In the genomic region with DNA sequence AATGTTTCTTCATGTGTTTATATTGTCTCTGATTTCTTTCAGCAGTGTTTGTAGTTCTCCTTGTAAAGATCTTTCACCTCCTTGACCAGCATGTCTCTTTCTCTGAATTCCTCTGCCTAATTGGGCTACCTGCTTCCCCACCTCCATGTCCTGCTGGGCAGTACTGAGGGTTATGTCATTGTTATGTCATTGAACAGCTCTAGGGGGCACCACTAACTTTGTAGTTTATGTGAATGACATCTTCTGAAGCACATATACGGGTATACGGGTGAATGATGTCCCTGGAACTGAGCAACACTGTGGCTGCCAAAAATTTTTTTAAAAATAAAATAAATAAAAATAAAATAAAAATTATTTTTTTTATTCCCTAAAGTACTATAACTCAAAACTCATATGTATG, we compare ENCODE assay signal across 8 cellular contexts. TPM values are rescaled to one million over a fixed set of nuclear protein-coding genes. Genes with fewer than 3 reads are reported as not detected.
A peak's percentile ranks its signal among the peaks of the same experiment; 100 is the strongest.
DNase-seq lines count a peak whose midpoint lies in the region; ATAC-seq and FAIRE-seq lines count a peak whose summit lies in the region.

No MANE protein-coding gene starts in this region.

- CTCF ChIA-PET in activated CD4-positive, alpha-beta memory T cell treated with anti-CD3 and anti-CD28 coated beads, Interleukin-2, amount 10 ng/mL, durations not matched to agents 7 days and 5 days (lab: Charles Lee): no interaction called here

- peak; percentile 45 for DNase-seq in D341Med (ENCODE audit: low spot score)
- DNase-seq in NCI-H748 (lab: John Stamatoyannopoulos, UW; ENCODE audit: unreplicated experiment): peak; percentile 70
- no peak for DNase-seq in frontal cortex (ENCODE audit: low spot score in 2 of 2)
- no peak for DNase-seq in NCI-H345 treated with DMSO at 0.1 percent for 48 hours (lab: John Stamatoyannopoulos, UW; ENCODE audit: unreplicated experiment)
- no peak for DNase-seq in activated CD4-positive, alpha-beta memory T cell treated with anti-CD3 and anti-CD28 coated beads, Interleukin-2, amount 10 ng/mL, durations not matched to agents 7 days and 5 days
- DNase-seq in NCI-H146 (lab: John Stamatoyannopoulos, UW): no peak
- DNase-seq in activated T-helper 2 cell treated with anti-CD3 and anti-CD28 coated beads, Interferon-gamma antibody, Interleukin-2, Interleukin-4, amounts not matched to agents 10 μg/mL and 5 μg/mL and 100 μg/mL, durations not matched to agents 14 hours and 24 hours and 36 hours (ENCODE audit: low spot score): no peak

- no peaks in the 10 kb centered on the region for H3K36me3 Mint-ChIP-seq in activated CD4-positive, alpha-beta memory T cell treated with anti-CD3 and anti-CD28 coated beads, Interleukin-2, amount 10 ng/mL, durations not matched to agents 7 days and 5 days (ENCODE audit: low read depth)
- no peaks in the 10 kb centered on the region for H3K36me3 Mint-ChIP-seq in activated T-helper 2 cell treated with anti-CD3 and anti-CD28 coated beads, Interferon-gamma antibody, Interleukin-2, Interleukin-4, amounts not matched to agents 10 μg/mL and 5 μg/mL and 100 μg/mL, durations not matched to agents 14 hours and 24 hours and 36 hours (ENCODE audit: low read depth)

- ATAC-seq in GM21515 (IDR thresholded peaks at IDR 0.05; ENCODE audit: unreplicated experiment): peak; percentile 44

- intact Hi-C loops in activated T-helper 2 cell treated with anti-CD3 and anti-CD28 coated beads, Interferon-gamma antibody, Interleukin-2, Interleukin-4, amounts not matched to agents 10 μg/mL and 5 μg/mL and 100 μg/mL, durations not matched to agents 14 hours and 24 hours and 36 hours (cut with micrococcal nuclease): no loop called here

- H3K27ac Mint-ChIP-seq in activated CD4-positive, alpha-beta memory T cell treated with anti-CD3 and anti-CD28 coated beads, Interleukin-2, amount 10 ng/mL, durations not matched to agents 7 days and 5 days: no peak overlapping the region
- H3K27ac Mint-ChIP-seq in activated T-helper 2 cell treated with anti-CD3 and anti-CD28 coated beads, Interferon-gamma antibody, Interleukin-2, Interleukin-4, amounts not matched to agents 10 μg/mL and 5 μg/mL and 100 μg/mL, durations not matched to agents 14 hours and 24 hours and 36 hours: no peak overlapping the region

- no peaks in the 10 kb centered on the region for H3K27me3 Mint-ChIP-seq in activated CD4-positive, alpha-beta memory T cell treated with anti-CD3 and anti-CD28 coated beads, Interleukin-2, amount 10 ng/mL, durations not matched to agents 7 days and 5 days
- H3K27me3 Mint-ChIP-seq in activated T-helper 2 cell treated with anti-CD3 and anti-CD28 coated beads, Interferon-gamma antibody, Interleukin-2, Interleukin-4, amounts not matched to agents 10 μg/mL and 5 μg/mL and 100 μg/mL, durations not matched to agents 14 hours and 24 hours and 36 hours (ENCODE audit: low read depth): no peaks in the 10 kb centered on the region

- H3K4me1 Mint-ChIP-seq in activated CD4-positive, alpha-beta memory T cell treated with anti-CD3 and anti-CD28 coated beads, Interleukin-2, amount 10 ng/mL, durations not matched to agents 7 days and 5 days: no peaks in the 10 kb centered on the region
- H3K4me1 Mint-ChIP-seq in activated T-helper 2 cell treated with anti-CD3 and anti-CD28 coated beads, Interferon-gamma antibody, Interleukin-2, Interleukin-4, amounts not matched to agents 10 μg/mL and 5 μg/mL and 100 μg/mL, durations not matched to agents 14 hours and 24 hours and 36 hours (ENCODE audit: low read depth): no peaks in the 10 kb centered on the region

- H3K9me3 Mint-ChIP-seq in activated CD4-positive, alpha-beta memory T cell treated with anti-CD3 and anti-CD28 coated beads, Interleukin-2, amount 10 ng/mL, durations not matched to agents 7 days and 5 days: no peaks in the 10 kb centered on the region
- no peaks in the 10 kb centered on the region for H3K9me3 Mint-ChIP-seq in activated T-helper 2 cell treated with anti-CD3 and anti-CD28 coated beads, Interferon-gamma antibody, Interleukin-2, Interleukin-4, amounts not matched to agents 10 μg/mL and 5 μg/mL and 100 μg/mL, durations not matched to agents 14 hours and 24 hours and 36 hours

- no peak overlapping the region for H3K4me3 Mint-ChIP-seq in activated CD4-positive, alpha-beta memory T cell treated with anti-CD3 and anti-CD28 coated beads, Interleukin-2, amount 10 ng/mL, durations not matched to agents 7 days and 5 days
- no peak overlapping the region for H3K4me3 Mint-ChIP-seq in activated T-helper 2 cell treated with anti-CD3 and anti-CD28 coated beads, Interferon-gamma antibody, Interleukin-2, Interleukin-4, amounts not matched to agents 10 μg/mL and 5 μg/mL and 100 μg/mL, durations not matched to agents 14 hours and 24 hours and 36 hours (ENCODE audit: low read depth)

- FAIRE-seq in frontal cortex (lab: Jason Lieb, UNC): peak; percentile 45

- POLR2A ChIA-PET in activated CD4-positive, alpha-beta memory T cell treated with anti-CD3 and anti-CD28 coated beads, Interleukin-2, amount 10 ng/mL, durations not matched to agents 7 days and 5 days (lab: Charles Lee): no interaction called here

RNA-seq across cellular contexts. Expression of gene SNCAIP, which starts 16.9 kb away (rescaled TPM):
- 37.9 TPM for total RNA-seq in frontal cortex
- total RNA-seq in activated CD4-positive, alpha-beta memory T cell treated with anti-CD3 and anti-CD28 coated beads, Interleukin-2, amount 10 ng/mL, durations not matched to agents 7 days and 5 days: not detected
- total RNA-seq in activated T-helper 2 cell treated with anti-CD3 and anti-CD28 coated beads, Interferon-gamma antibody, Interleukin-2, Interleukin-4, amounts not matched to agents 10 μg/mL and 5 μg/mL and 100 μg/mL, durations not matched to agents 14 hours and 24 hours and 36 hours: not detected in 2 replicates

Comparison
In these comparisons a context has a peak if more than half of its experiments do, and no peak if none do; other contexts are left out.
1. DNase-seq: peak in D341Med (single experiment) and NCI-H748 (single experiment); none in frontal cortex (0 of 2), NCI-H345 treated with DMSO at 0.1 percent for 48 hours (single experiment), activated CD4-positive, alpha-beta memory T cell treated with anti-CD3 and anti-CD28 coated beads, Interleukin-2, amount 10 ng/mL, durations not matched to agents 7 days and 5 days (single experiment), NCI-H146 (single experiment) and activated T-helper 2 cell treated with anti-CD3 and anti-CD28 coated beads, Interferon-gamma antibody, Interleukin-2, Interleukin-4, amounts not matched to agents 10 μg/mL and 5 μg/mL and 100 μg/mL, durations not matched to agents 14 hours and 24 hours and 36 hours (single experiment).
2. RNA of gene SNCAIP, which starts 16.9 kb away (total RNA-seq): 37.9 TPM in frontal cortex (single experiment); not detected in activated T-helper 2 cell treated with anti-CD3 and anti-CD28 coated beads, Interferon-gamma antibody, Interleukin-2, Interleukin-4, amounts not matched to agents 10 μg/mL and 5 μg/mL and 100 μg/mL, durations not matched to agents 14 hours and 24 hours and 36 hours and not detected in activated CD4-positive, alpha-beta memory T cell treated with anti-CD3 and anti-CD28 coated beads, Interleukin-2, amount 10 ng/mL, durations not matched to agents 7 days and 5 days; every median in the first group is over 10 times any median in the second.